ENCODE assay signal across 28 cellular contexts in the genomic region with DNA sequence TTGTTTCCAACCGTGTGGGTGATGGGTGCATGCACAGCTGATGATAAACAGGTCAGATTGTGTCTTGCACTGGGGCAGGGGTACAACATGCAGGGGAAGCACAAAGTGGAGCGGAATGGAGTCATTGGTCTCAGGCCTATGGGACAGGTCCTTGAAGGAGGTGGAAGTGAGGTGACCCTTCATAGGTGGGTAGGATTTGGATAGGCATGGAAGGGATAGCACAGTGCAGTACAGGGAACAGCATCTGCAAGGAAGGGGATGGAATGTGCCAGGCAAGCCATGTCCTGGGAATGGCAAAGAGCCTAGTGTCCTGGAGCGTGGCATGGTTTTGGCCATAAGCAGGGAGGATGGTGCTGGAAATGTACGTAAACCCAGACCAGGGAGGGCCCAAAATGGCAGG.
"Had no signal": no experiment of that assay in that cellular context is flagged by ENCODE, and none has a peak within 500 bp of the region (broad histone marks: within the 10 kb centered on the region; RNA-seq: fewer than 3 reads in every experiment).

No MANE protein-coding gene starts in this region.

- H3K27me3 ChIP-seq: adrenal gland, cardiac muscle cell, esophagus squamous epithelium, left lung, neutrophil, pancreas, suprapubic skin, tibial artery had no signal

- H3K27ac ChIP-seq: adrenal gland, cardiac muscle cell, esophagus squamous epithelium, left lung, neutrophil, pancreas, prostate gland, suprapubic skin, tibial artery, VCaP had no signal

- H3K36me3 ChIP-seq: adrenal gland, cardiac muscle cell, esophagus squamous epithelium, left lung, neutrophil, pancreas, prostate gland, suprapubic skin, tibial artery had no signal

- ATAC-seq: activated CD4-positive, CD25-positive, alpha-beta regulatory T cell treated with anti-CD3 and anti-CD28 coated beads, Interleukin-2, amount 50 U/mL, for 24 hours; left lung; pancreas had no signal

- H3K4me3 ChIP-seq: adrenal gland, cardiac muscle cell, esophagus squamous epithelium, left lung, pancreas, prostate gland, smooth muscle cell, suprapubic skin, tibial artery had no signal

- H3K9me3 ChIP-seq: adrenal gland, esophagus squamous epithelium, left lung, neutrophil, pancreas, prostate gland, suprapubic skin, tibial artery had no signal

- H3K4me1 ChIP-seq: adrenal gland, left lung, pancreas, prostate gland had no signal

- DNase-seq: activated CD4-positive, alpha-beta memory T cell treated with anti-CD3 and anti-CD28 coated beads, Interleukin-2, amount 10 ng/mL, durations not matched to agents 7 days and 5 days; activated CD4-positive, alpha-beta T cell treated with anti-CD3 and anti-CD28 coated beads, Interleukin-2, amount 10 ng/mL, durations not matched to agents 7 days and 5 days; activated effector memory CD4-positive, alpha-beta T cell treated with anti-CD3 and anti-CD28 coated beads, Interleukin-2, amount 50 U/mL, for 16 hours; activated naive CD4-positive, alpha-beta T cell treated with anti-CD3 and anti-CD28 coated beads for 36 hours; activated naive CD8-positive, alpha-beta T cell treated with anti-CD3 and anti-CD28 coated beads for 36 hours; adrenal gland; aorta; cortex of kidney; esophagus squamous epithelium; glutamatergic neuron; left lung; mammary epithelial cell; naive B cell; nephron progenitor cell; pancreas; retina; stimulated activated CD4-positive, alpha-beta T cell treated with anti-CD3 and anti-CD28 coated beads, Interleukin-1b, Interleukin-23, amount 100 ng/mL, for 48 hours; stimulated activated naive CD4-positive, alpha-beta T cell; SW 1271; T-helper 9 cell; tibial artery had no signal
